In genomic region chr5:9731159-9731558, GRCh38 we compare ENCODE assay signal across 35 cellular contexts.
"Had no signal": no experiment of that assay in that cellular context is flagged by ENCODE, and none has a peak within 500 bp of the region (broad histone marks: within the 10 kb centered on the region; RNA-seq: fewer than 3 reads in every experiment).

No MANE protein-coding gene starts in this region.

- H3K27me3 ChIP-seq: MG63 had no signal

- H3K9me3 ChIP-seq: MG63 had no signal

- DNase-seq: Karpas-422, Kasumi-1, MG63, MM.1S, MV-4-11, NCI-H1048, NCI-H1092, NCI-H1092 treated with DMSO at 0.1 percent for 48 hours, NCI-H1105, NCI-H1105 treated with DMSO at 0.1 percent for 48 hours, NCI-H1417, NCI-H1417 treated with DMSO at 0.1 percent for 48 hours, NCI-H1436, NCI-H1436 treated with DMSO at 0.1 percent for 48 hours, NCI-H146, NCI-H1694, NCI-H1694 treated with DMSO at 0.1 percent for 48 hours, NCI-H187, NCI-H187 treated with DMSO at 0.1 percent for 48 hours, NCI-H1930, NCI-H2029, NCI-H2029 treated with DMSO at 0.1 percent for 48 hours, NCI-H2081, NCI-H2081 treated with DMSO at 0.1 percent for 48 hours, NCI-H2107, NCI-H2171, NCI-H2171 treated with DMSO at 0.1 percent for 48 hours, NCI-H2227 treated with DMSO at 0.1 percent for 48 hours, NCI-H226, NCI-H345, NCI-H446, NCI-H446 treated with DMSO at 0.1 percent for 48 hours, NCI-H510A, NCI-H510A treated with DMSO at 0.1 percent for 48 hours, NCI-H524 had no signal

- H3K36me3 ChIP-seq: MG63 had no signal

- H3K4me3 ChIP-seq: MG63 had no signal
